Comparison of ENCODE assay signal across 8 cellular contexts in genomic region chr1:15833842-15834405, GRCh38. TPM values are rescaled to one million over a fixed set of nuclear protein-coding genes. Genes with fewer than 3 reads are reported as not detected.
DNase-seq lines count a peak whose midpoint lies in the region; ATAC-seq, FAIRE-seq and TF ChIP-seq lines count a peak whose summit lies in the region.

No MANE protein-coding gene starts in this region.

- H2AFZ ChIP-seq in HCT116 (ENCODE audit: low read depth, low read length, poor library complexity, severe bottlenecking) (peak overlapping the region; percentile 87), GM12878 (ENCODE audit: control insufficient read depth, low read depth, low read length) (peak overlapping the region; percentile 81)

- intact Hi-C loops in HCT116 (cut with micrococcal nuclease): loop anchor here (1.0 to 2.0 kb wide), 2 partner anchors 15 to 35 kb away; no protein-coding TSS in a partner anchor
- intact Hi-C loops in GM12878 (cut with micrococcal nuclease; ENCODE audit: unreplicated experiment): no loop called here
- intact Hi-C loops in lower lobe of right lung (cut with DNase I): no loop called here
- intact Hi-C loops in upper lobe of right lung (cut with DNase I): no loop called here

- no peaks in the 10 kb centered on the region for H3K9me3 ChIP-seq in HCT116 (ENCODE audit: control insufficient read depth in 1 of 2, insufficient read depth in 1 of 2, low read depth in 1 of 2, low read length in 2 of 2)
- H3K9me3 ChIP-seq in GM12878 (replicated peaks; ENCODE audit: control insufficient read depth, insufficient read depth, low read length): no peaks in the 10 kb centered on the region
- no peaks in the 10 kb centered on the region for H3K9me3 ChIP-seq in lower lobe of right lung
- no peaks in the 10 kb centered on the region for H3K9me3 ChIP-seq in upper lobe of right lung

- RAD21 ChIA-PET in HCT116 (lab: Charles Lee; ENCODE audit: low non-redundant PET in 1 of 2, low total read pairs in 2 of 2, uncharacterized antibody in 2 of 2, unreplicated experiment in 2 of 2) (interaction anchor here in 1 of 2 experiments (0.7 kb wide), 1 partner anchor 11 kb away, joined by 3 read pairs; no protein-coding TSS in a partner anchor), GM12878 (lab: Charles Lee; ENCODE audit: unreplicated experiment) (interaction anchor here (0.6 to 2.8 kb wide), 17 partner anchors 11 to 181 kb away, joined by 3 to 55 read pairs (median 6); partner anchors contain the start of genes SPEN and ZBTB17)

- no peaks in the 10 kb centered on the region for H3K9me2 ChIP-seq in HCT116 (ENCODE audit: insufficient read depth)

- TF ChIP-seq EP300 in GM12878 (IDR thresholded peaks at IDR 0.05; ENCODE audit: borderline replicate concordance in 1 of 2, control insufficient read depth in 1 of 2, low read depth in 2 of 2, low read length in 2 of 2): no peak

- POLR2A ChIA-PET in HCT116 (lab: Charles Lee) (interaction anchor here (0.8 to 2.4 kb wide), 9 partner anchors 10 to 42 kb away, joined by 3 to 13 read pairs (median 6); partner anchors contain the start of genes SPEN and UQCRHL), GM12878 (lab: Charles Lee) (interaction anchor here (0.5 to 3.1 kb wide), 18 partner anchors 9 to 514 kb away, joined by 3 to 75 read pairs (median 5); partner anchors contain the start of gene SPEN)

- peaks cover 17 to 57% of the 10 kb centered on the region in 2 experiments for H3K4me1 ChIP-seq in HCT116 (ENCODE audit: control insufficient read depth in 1 of 2, insufficient read depth in 2 of 2, low read length in 2 of 2)
- H3K4me1 ChIP-seq in GM12878 (ENCODE audit: control insufficient read depth, insufficient read depth, low read length): peaks cover 41% of the 10 kb centered on the region
- peaks cover 48% of the 10 kb centered on the region for H3K4me1 ChIP-seq in lower lobe of right lung
- H3K4me1 ChIP-seq in upper lobe of right lung: peaks cover 12% of the 10 kb centered on the region

- peak overlapping the region; percentile 87 for H3K9ac ChIP-seq in HCT116 (ENCODE audit: low read length)
- H3K9ac ChIP-seq in GM12878 (ENCODE audit: control insufficient read depth, insufficient read depth, low read length): peak overlapping the region; percentile 100

- in situ Hi-C loops in GM12878 (cut with MboI): no loop called here

- DNase-seq in HCT116 (ENCODE audit: low read depth, low spot score) (no peak), GM12878 (ENCODE audit: low read depth, low spot score) (no peak), lower lobe of right lung (no peak), upper lobe of right lung (no peak), mucosa of gallbladder (ENCODE audit: low spot score) (no peak), GOT3 (lab: John Stamatoyannopoulos, UW) (no peak), NCI-H1105 treated with DMSO at 0.1 percent for 48 hours (lab: John Stamatoyannopoulos, UW) (no peak)

- BruUV-seq in HCT116 (replicated peaks; lab: Mats Ljungman, UMichigan) (no TSS peak), GM12878 (replicated peaks; lab: Mats Ljungman, UMichigan) (no TSS peak)

- no peak for ATAC-seq in HCT116
- no peak for ATAC-seq in GM12878
- no peak for ATAC-seq in lower lobe of right lung
- ATAC-seq in upper lobe of right lung: no peak

- under 1% methylated on average over 10 of the region's 10 CpGs for WGBS in GM12878 (ENCODE audit: insufficient coverage, insufficient replicate concordance, low lambda C conversion rate, missing lambda C conversion rate)

- H3K79me2 ChIP-seq in HCT116 (ENCODE audit: insufficient read depth, low read length): no peaks in the 10 kb centered on the region
- peaks cover 26% of the 10 kb centered on the region for H3K79me2 ChIP-seq in GM12878 (ENCODE audit: control insufficient read depth, insufficient read depth, low read length)

- H3K4me2 ChIP-seq in HCT116 (ENCODE audit: low read length) (peak overlapping the region; percentile 83), GM12878 (ENCODE audit: control insufficient read depth, insufficient read depth) (peak overlapping the region; percentile 95)

- H3K27ac ChIP-seq in 22Rv1: peak overlapping the region; percentile 100
- peak overlapping the region; percentile 99 for H3K27ac ChIP-seq in HCT116 (ENCODE audit: low read depth, low read length)
- H3K27ac ChIP-seq in GM12878 (ENCODE audit: control insufficient read depth, insufficient read depth): peak overlapping the region; percentile 100
- H3K27ac ChIP-seq in lower lobe of right lung: peak overlapping the region; percentile 98
- H3K27ac ChIP-seq in upper lobe of right lung: peak overlapping the region; percentile 100

- CTCF ChIA-PET in HCT116 (lab: Charles Lee) (interaction anchor here (1.9 to 3.4 kb wide), 2 partner anchors 11 to 18 kb away, joined by 7 to 33 read pairs; no protein-coding TSS in a partner anchor), GM12878 (lab: Yijun Ruan, JAX) (interaction anchor here (0.7 to 1.8 kb wide), 13 partner anchors 9 to 176 kb away, joined by 3 to 25 read pairs (median 4); partner anchors contain the start of gene SPEN)

- TF ChIP-seq RAD21 in HCT116 (IDR thresholded peaks at IDR 0.05; ENCODE audit: low read depth) (no peak), GM12878 (IDR thresholded peaks at IDR 0.05; ENCODE audit: insufficient read depth, low read depth, low read length) (no peak)

- H3K4me3 ChIP-seq in HCT116 (replicated peaks in 1 of 2; ENCODE audit: low read depth in 1 of 2, low read length in 2 of 2) (peak overlapping the region; percentile 57 to 67), GM12878 (peak overlapping the region; percentile 87), lower lobe of right lung (peak overlapping the region; percentile 67), upper lobe of right lung (peak overlapping the region; percentile 96)

- TF ChIP-seq POLR2A in HCT116 (IDR thresholded peaks at IDR 0.05; ENCODE audit: borderline replicate concordance, extremely low read depth, insufficient read depth, insufficient read length) (no peak), GM12878 (IDR thresholded peaks at IDR 0.05; ENCODE audit: low read depth, low read length) (no peak)

- no peak for FAIRE-seq in GM12878 (lab: Jason Lieb, UNC)

- H3K27me3 ChIP-seq in HCT116 (ENCODE audit: insufficient read depth, low read length) (no peaks in the 10 kb centered on the region), GM12878 (replicated peaks in 1 of 2; ENCODE audit: control insufficient read depth in 2 of 2, insufficient read depth in 2 of 2, low read length in 1 of 2) (no peaks in the 10 kb centered on the region), lower lobe of right lung (ENCODE audit: low read depth) (no peaks in the 10 kb centered on the region), upper lobe of right lung (no peaks in the 10 kb centered on the region)

- H3K36me3 ChIP-seq in HCT116 (ENCODE audit: control insufficient read depth in 1 of 2, insufficient read depth in 2 of 2, low read length in 2 of 2) (no peaks in the 10 kb centered on the region), GM12878 (ENCODE audit: control insufficient read depth in 2 of 2, insufficient read depth in 2 of 2, low read length in 1 of 2) (no peaks in the 10 kb centered on the region), lower lobe of right lung (no peaks in the 10 kb centered on the region), upper lobe of right lung (no peaks in the 10 kb centered on the region)

- SMC1A ChIA-PET in GM12878 (lab: Charles Lee; ENCODE audit: uncharacterized antibody, unreplicated experiment): interaction anchor here (0.6 to 4.2 kb wide), 20 partner anchors 10 to 173 kb away, joined by 3 to 49 read pairs (median 6); partner anchors contain the start of genes SPEN and ZBTB17

- TF ChIP-seq CTCF in 22Rv1 (IDR thresholded peaks at IDR 0.05) (no peak), HCT116 (IDR thresholded peaks at IDR 0.05 in 2 of 3, conservative IDR thresholded peaks at IDR 0.05 in 1 of 3; ENCODE audit: borderline replicate concordance in 1 of 3, insufficient read depth in 1 of 3, low read depth in 2 of 3, low read length in 2 of 3) (no peak), GM12878 (IDR thresholded peaks at IDR 0.05 in 2 of 3, conservative IDR thresholded peaks at IDR 0.05 in 1 of 3; ENCODE audit: control insufficient read depth in 2 of 3, extremely low read depth in 1 of 3, insufficient read depth in 1 of 3, low read depth in 3 of 3, low read length in 3 of 3) (no peak), lower lobe of right lung (IDR thresholded peaks at IDR 0.05) (no peak), upper lobe of right lung (IDR thresholded peaks at IDR 0.05) (no peak)

- H4K20me1 ChIP-seq in HCT116 (ENCODE audit: insufficient read depth) (no peaks in the 10 kb centered on the region), GM12878 (ENCODE audit: control insufficient read depth, insufficient read depth) (no peaks in the 10 kb centered on the region)

RNA-seq across cellular contexts. Expression of gene SPEN, which starts 13.6 kb away (rescaled TPM):
- total RNA-seq in HCT116 (2021; ENCODE audit: unreplicated experiment) (58.6 TPM), GM12878 (2014; rRNA removed) (18.9 and 20.9 TPM in 2 replicates), GM12878 (2014; rRNA removed; fragmentation: Illumina TruSeq; extraction: Trizol) (16.5 and 18.2 TPM in 2 replicates), GM12878 (2021) (57.5 and 58.7 TPM in 2 replicates), lower lobe of right lung (54.7 TPM), upper lobe of right lung (53.1 TPM), mucosa of gallbladder (44.5 TPM)
- polyA plus RNA-seq in HCT116 (2012): 48.1 and 55.9 TPM in 2 replicates
- total RNA-seq in GM12878 (2013; cell fraction: nucleolus; rRNA removed): 170 and 175 TPM in 2 replicates
- 13.6 TPM for polyA plus RNA-seq in GM12878 (2011; ENCODE audit: low read depth)
- polyA plus RNA-seq in GM12878 (2011; rRNA removed) (6.1 and 6.7 TPM in 2 replicates), GM12878 (2014; fragmentation: Illumina TruSeq; extraction: Trizol) (45.0 and 58.7 TPM in 2 replicates), GM12878 (2014; fragmentation: Nextera tagmentation; extraction: Ambion mirVana) (10 to 100 TPM in 1 of 2 experiments, 1 to 10 TPM in 1; 5.2 to 12.9 TPM), GM12878 (2014; rRNA removed) (28.4 and 34.9 TPM in 2 replicates), GM12878 (2016; fragmentation: Nextera tagmentation; extraction: Ambion mirVana) (10 to 100 TPM; 21.3 to 36.2 TPM)
- 8.3 and 12.2 TPM in 2 replicates for polyA plus RNA-seq in GM12878 (2011; cell fraction: cytosol; rRNA removed)
- polyA plus RNA-seq in GM12878 (2011; cell fraction: nucleus; rRNA removed): 27.8 and 41.7 TPM in 2 replicates
- 34.0 and 40.1 TPM in 2 replicates for polyA plus RNA-seq in GM12878 (2012)
- polyA minus RNA-seq in GM12878 (2011; rRNA and poly(A)+ RNA removed): 29.4 and 33.6 TPM in 2 replicates
- 21.8 and 24.4 TPM in 2 replicates for polyA minus RNA-seq in GM12878 (2011; cell fraction: cytosol; rRNA and poly(A)+ RNA removed)
- polyA minus RNA-seq in GM12878 (2011; cell fraction: nucleus; rRNA and poly(A)+ RNA removed): 18.4 and 37.1 TPM in 2 replicates

RNA-seq across cellular contexts. Expression of gene UQCRHL, which starts 26.5 kb away (rescaled TPM):
- 2.5 TPM for total RNA-seq in HCT116 (2021; ENCODE audit: unreplicated experiment)
- polyA plus RNA-seq in HCT116 (2012): 4.8 and 7.1 TPM in 2 replicates
- total RNA-seq in GM12878 (2013; cell fraction: nucleolus; rRNA removed): 0.49 and 0.84 TPM in 2 replicates
- total RNA-seq in GM12878 (2014; rRNA removed): 7.7 and 9.8 TPM in 2 replicates
- total RNA-seq in GM12878 (2014; rRNA removed; fragmentation: Illumina TruSeq; extraction: Trizol): 5.9 TPM in 2 replicates
- 1.4 and 2.0 TPM in 2 replicates for total RNA-seq in GM12878 (2021)
- 3.0 TPM for polyA plus RNA-seq in GM12878 (2011; ENCODE audit: low read depth)
- 17.3 and 49.9 TPM in 2 replicates for polyA plus RNA-seq in GM12878 (2011; rRNA removed)
- 3.8 and 3.9 TPM in 2 replicates for polyA plus RNA-seq in GM12878 (2011; cell fraction: cytosol; rRNA removed)
- polyA plus RNA-seq in GM12878 (2011; cell fraction: nucleus; rRNA removed): 1.8 and 1.9 TPM in 2 replicates
- 4.4 and 6.2 TPM in 2 replicates for polyA plus RNA-seq in GM12878 (2012)
- 3.3 and 5.4 TPM in 2 replicates for polyA plus RNA-seq in GM12878 (2014; fragmentation: Illumina TruSeq; extraction: Trizol)
- polyA plus RNA-seq in GM12878 (2014; fragmentation: Nextera tagmentation; extraction: Ambion mirVana): 1 to 10 TPM; 6.7 to 7.5 TPM
- polyA plus RNA-seq in GM12878 (2014; rRNA removed): 5.6 and 9.5 TPM in 2 replicates
- polyA plus RNA-seq in GM12878 (2016; fragmentation: Nextera tagmentation; extraction: Ambion mirVana): 1 to 10 TPM; 1.9 to 2.3 TPM
- polyA minus RNA-seq in GM12878 (2011; rRNA and poly(A)+ RNA removed): 1.2 and 1.3 TPM in 2 replicates
- 3.8 and 4.1 TPM in 2 replicates for polyA minus RNA-seq in GM12878 (2011; cell fraction: cytosol; rRNA and poly(A)+ RNA removed)
- 0.12 and 0.19 TPM in 2 replicates for polyA minus RNA-seq in GM12878 (2011; cell fraction: nucleus; rRNA and poly(A)+ RNA removed)
- 1.1 TPM for total RNA-seq in lower lobe of right lung
- total RNA-seq in upper lobe of right lung: 0.93 TPM
- total RNA-seq in mucosa of gallbladder: 2.0 TPM
